ENCODE assay signal across 1 cellular context in the genomic region with DNA sequence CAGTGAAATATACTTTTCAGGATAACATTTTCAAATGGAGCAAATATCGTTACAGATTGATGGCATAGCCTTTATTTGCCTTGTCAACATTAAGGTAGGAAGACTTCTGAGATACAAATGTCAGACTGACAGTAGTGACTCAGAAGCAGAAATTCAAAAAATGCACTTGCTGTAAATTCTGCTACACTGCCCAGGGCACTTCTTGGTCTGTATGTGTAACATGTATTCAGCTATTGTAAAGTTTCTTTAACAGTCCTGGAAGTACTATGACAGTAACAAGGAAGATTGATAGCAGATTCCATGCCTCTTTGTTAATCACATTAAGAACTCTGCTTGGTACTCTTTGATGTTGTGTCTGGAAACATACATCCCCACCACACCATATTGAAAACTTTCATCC.
TF ChIP-seq lines count a peak whose summit lies in the region.

No MANE protein-coding gene starts in this region.

TF ChIP-seq in GM23338, 12 proteins besides CTCF, POLR2A, EP300 and RAD21 (continued from another document):
- TF ChIP-seq, protein P1, sequence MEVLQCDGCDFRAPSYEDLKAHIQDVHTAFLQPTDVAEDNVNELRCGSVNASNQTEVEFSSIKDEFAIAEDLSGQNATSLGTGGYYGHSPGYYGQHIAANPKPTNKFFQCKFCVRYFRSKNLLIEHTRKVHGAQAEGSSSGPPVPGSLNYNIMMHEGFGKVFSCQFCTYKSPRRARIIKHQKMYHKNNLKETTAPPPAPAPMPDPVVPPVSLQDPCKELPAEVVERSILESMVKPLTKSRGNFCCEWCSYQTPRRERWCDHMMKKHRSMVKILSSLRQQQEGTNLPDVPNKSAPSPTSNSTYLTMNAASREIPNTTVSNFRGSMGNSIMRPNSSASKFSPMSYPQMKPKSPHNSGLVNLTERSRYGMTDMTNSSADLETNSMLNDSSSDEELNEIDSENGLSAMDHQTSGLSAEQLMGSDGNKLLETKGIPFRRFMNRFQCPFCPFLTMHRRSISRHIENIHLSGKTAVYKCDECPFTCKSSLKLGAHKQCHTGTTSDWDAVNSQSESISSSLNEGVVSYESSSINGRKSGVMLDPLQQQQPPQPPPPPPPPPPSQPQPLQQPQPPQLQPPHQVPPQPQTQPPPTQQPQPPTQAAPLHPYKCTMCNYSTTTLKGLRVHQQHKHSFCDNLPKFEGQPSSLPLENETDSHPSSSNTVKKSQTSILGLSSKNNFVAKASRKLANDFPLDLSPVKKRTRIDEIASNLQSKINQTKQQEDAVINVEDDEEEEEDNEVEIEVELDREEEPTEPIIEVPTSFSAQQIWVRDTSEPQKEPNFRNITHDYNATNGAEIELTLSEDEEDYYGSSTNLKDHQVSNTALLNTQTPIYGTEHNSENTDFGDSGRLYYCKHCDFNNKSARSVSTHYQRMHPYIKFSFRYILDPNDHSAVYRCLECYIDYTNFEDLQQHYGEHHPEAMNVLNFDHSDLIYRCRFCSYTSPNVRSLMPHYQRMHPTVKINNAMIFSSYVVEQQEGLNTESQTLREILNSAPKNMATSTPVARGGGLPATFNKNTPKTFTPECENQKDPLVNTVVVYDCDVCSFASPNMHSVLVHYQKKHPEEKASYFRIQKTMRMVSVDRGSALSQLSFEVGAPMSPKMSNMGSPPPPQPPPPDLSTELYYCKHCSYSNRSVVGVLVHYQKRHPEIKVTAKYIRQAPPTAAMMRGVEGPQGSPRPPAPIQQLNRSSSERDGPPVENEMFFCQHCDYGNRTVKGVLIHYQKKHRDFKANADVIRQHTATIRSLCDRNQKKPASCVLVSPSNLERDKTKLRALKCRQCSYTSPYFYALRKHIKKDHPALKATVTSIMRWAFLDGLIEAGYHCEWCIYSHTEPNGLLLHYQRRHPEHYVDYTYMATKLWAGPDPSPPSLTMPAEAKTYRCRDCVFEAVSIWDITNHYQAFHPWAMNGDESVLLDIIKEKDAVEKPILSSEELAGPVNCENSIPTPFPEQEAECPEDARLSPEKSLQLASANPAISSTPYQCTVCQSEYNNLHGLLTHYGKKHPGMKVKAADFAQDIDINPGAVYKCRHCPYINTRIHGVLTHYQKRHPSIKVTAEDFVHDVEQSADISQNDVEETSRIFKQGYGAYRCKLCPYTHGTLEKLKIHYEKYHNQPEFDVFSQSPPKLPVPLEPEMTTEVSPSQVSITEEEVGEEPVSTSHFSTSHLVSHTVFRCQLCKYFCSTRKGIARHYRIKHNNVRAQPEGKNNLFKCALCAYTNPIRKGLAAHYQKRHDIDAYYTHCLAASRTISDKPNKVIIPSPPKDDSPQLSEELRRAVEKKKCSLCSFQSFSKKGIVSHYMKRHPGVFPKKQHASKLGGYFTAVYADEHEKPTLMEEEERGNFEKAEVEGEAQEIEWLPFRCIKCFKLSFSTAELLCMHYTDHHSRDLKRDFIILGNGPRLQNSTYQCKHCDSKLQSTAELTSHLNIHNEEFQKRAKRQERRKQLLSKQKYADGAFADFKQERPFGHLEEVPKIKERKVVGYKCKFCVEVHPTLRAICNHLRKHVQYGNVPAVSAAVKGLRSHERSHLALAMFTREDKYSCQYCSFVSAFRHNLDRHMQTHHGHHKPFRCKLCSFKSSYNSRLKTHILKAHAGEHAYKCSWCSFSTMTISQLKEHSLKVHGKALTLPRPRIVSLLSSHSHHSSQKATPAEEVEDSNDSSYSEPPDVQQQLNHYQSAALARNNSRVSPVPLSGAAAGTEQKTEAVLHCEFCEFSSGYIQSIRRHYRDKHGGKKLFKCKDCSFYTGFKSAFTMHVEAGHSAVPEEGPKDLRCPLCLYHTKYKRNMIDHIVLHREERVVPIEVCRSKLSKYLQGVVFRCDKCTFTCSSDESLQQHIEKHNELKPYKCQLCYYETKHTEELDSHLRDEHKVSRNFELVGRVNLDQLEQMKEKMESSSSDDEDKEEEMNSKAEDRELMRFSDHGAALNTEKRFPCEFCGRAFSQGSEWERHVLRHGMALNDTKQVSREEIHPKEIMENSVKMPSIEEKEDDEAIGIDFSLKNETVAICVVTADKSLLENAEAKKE (CRISPR knock-in tag; IDR thresholded peaks at IDR 0.05), result no peak
- TF ChIP-seq, protein P2, sequence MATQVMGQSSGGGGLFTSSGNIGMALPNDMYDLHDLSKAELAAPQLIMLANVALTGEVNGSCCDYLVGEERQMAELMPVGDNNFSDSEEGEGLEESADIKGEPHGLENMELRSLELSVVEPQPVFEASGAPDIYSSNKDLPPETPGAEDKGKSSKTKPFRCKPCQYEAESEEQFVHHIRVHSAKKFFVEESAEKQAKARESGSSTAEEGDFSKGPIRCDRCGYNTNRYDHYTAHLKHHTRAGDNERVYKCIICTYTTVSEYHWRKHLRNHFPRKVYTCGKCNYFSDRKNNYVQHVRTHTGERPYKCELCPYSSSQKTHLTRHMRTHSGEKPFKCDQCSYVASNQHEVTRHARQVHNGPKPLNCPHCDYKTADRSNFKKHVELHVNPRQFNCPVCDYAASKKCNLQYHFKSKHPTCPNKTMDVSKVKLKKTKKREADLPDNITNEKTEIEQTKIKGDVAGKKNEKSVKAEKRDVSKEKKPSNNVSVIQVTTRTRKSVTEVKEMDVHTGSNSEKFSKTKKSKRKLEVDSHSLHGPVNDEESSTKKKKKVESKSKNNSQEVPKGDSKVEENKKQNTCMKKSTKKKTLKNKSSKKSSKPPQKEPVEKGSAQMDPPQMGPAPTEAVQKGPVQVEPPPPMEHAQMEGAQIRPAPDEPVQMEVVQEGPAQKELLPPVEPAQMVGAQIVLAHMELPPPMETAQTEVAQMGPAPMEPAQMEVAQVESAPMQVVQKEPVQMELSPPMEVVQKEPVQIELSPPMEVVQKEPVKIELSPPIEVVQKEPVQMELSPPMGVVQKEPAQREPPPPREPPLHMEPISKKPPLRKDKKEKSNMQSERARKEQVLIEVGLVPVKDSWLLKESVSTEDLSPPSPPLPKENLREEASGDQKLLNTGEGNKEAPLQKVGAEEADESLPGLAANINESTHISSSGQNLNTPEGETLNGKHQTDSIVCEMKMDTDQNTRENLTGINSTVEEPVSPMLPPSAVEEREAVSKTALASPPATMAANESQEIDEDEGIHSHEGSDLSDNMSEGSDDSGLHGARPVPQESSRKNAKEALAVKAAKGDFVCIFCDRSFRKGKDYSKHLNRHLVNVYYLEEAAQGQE (IDR thresholded peaks at IDR 0.05; ENCODE audit: unreplicated experiment), result no peak
- TF ChIP-seq CREB1 (CRISPR knock-in tag; IDR thresholded peaks at IDR 0.05; ENCODE audit: low read depth), result no peak
- TF ChIP-seq STAT1 (IDR thresholded peaks at IDR 0.05; ENCODE audit: unreplicated experiment), result no peak
- TF ChIP-seq ZNF331 (CRISPR knock-in tag; IDR thresholded peaks at IDR 0.05; ENCODE audit: low read depth), result no peak
- TF ChIP-seq, protein P3, sequence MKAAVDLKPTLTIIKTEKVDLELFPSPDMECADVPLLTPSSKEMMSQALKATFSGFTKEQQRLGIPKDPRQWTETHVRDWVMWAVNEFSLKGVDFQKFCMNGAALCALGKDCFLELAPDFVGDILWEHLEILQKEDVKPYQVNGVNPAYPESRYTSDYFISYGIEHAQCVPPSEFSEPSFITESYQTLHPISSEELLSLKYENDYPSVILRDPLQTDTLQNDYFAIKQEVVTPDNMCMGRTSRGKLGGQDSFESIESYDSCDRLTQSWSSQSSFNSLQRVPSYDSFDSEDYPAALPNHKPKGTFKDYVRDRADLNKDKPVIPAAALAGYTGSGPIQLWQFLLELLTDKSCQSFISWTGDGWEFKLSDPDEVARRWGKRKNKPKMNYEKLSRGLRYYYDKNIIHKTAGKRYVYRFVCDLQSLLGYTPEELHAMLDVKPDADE (IDR thresholded peaks at IDR 0.05), result no peak
- TF ChIP-seq JUNB (IDR thresholded peaks at IDR 0.05; ENCODE audit: unreplicated experiment), result no peak
- no peak for TF ChIP-seq EZH2phosphoT487 (IDR thresholded peaks at IDR 0.05; ENCODE audit: unreplicated experiment)
